In the genomic region with DNA sequence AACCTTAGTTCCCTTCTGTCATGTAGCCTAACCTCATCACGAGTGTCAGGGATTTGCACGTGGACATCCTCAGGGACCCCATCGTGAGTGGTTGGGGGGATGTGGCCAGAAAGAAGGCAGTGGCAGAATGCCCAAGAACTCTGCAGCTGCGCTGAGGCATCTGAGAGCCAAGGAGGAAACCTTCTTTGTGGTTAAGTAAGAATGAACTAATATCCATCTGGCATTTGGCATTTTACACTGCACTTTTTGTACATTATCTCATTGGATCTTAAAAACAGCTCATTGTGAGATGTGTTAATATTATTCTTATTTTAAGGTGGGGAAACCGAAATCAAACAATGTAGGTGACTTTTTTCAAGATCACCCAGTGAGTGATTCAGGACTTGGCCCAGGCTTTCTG, we compare ENCODE assay signal across 21 cellular contexts. TPM values are rescaled to one million over a fixed set of nuclear protein-coding genes. Genes with fewer than 3 reads are reported as not detected.
DNase-seq lines count a peak whose midpoint lies in the region; ATAC-seq and TF ChIP-seq lines count a peak whose summit lies in the region.
"Had no signal": no experiment of that assay in that cellular context is flagged by ENCODE, and none has a peak within 500 bp of the region (broad histone marks: within the 10 kb centered on the region; RNA-seq: fewer than 3 reads in every experiment).

No MANE protein-coding gene starts in this region.

- H3K9ac ChIP-seq in adipocyte (ENCODE audit: low read length), result no peak overlapping the region

- peaks cover 5% of the 10 kb centered on the region for H3K9me3 Mint-ChIP-seq in stimulated activated effector memory CD8-positive, alpha-beta T cell treated with anti-CD3 and anti-CD28 coated beads, Interleukin-12 subunit alpha, Interleukin-12 subunit beta, amount 100 ng/mL, for 72 hours

- H3K4me1 Mint-ChIP-seq in stimulated activated effector memory CD8-positive, alpha-beta T cell treated with anti-CD3 and anti-CD28 coated beads, Interleukin-12 subunit alpha, Interleukin-12 subunit beta, amount 100 ng/mL, for 72 hours, result no peaks in the 10 kb centered on the region
- H3K4me1 Mint-ChIP-seq: stimulated activated naive B cell treated with anti-CD40 and anti-IgM and Interleukin-4, amounts not matched to agents 10 μg/mL and 1 μg/mL and 100 μg/mL, for 72 hours had no signal

- no peak overlapping the region for H3K27ac Mint-ChIP-seq in stimulated activated effector memory CD8-positive, alpha-beta T cell treated with anti-CD3 and anti-CD28 coated beads, Interleukin-12 subunit alpha, Interleukin-12 subunit beta, amount 100 ng/mL, for 72 hours
- H3K27ac Mint-ChIP-seq: activated naive CD4-positive, alpha-beta T cell treated with anti-CD3 and anti-CD28 coated beads for 36 hours; stimulated activated naive B cell treated with anti-CD40 and anti-IgM and Interleukin-4, amounts not matched to agents 10 μg/mL and 1 μg/mL and 100 μg/mL, for 72 hours had no signal

- H3K4me1 ChIP-seq in right atrium auricular region, result peaks cover 0 to 3% of the 10 kb centered on the region in 2 donors
- peaks cover 65% of the 10 kb centered on the region for H3K4me1 ChIP-seq in adipocyte (ENCODE audit: control insufficient read depth, insufficient read depth, low read length)
- H3K4me1 ChIP-seq in thyroid gland, result no peaks in the 10 kb centered on the region
- H3K4me1 ChIP-seq: A549, pancreas had no signal

- TF ChIP-seq POLR2A in thyroid gland (IDR thresholded peaks at IDR 0.05), result no peak

- ATAC-seq in Right ventricle myocardium inferior (peak; percentile 49), HG03565 (IDR thresholded peaks at IDR 0.05; ENCODE audit: unreplicated experiment) (no peak)
- ATAC-seq in stimulated activated effector memory CD8-positive, alpha-beta T cell treated with anti-CD3 and anti-CD28 coated beads, Interleukin-12 subunit alpha, Interleukin-12 subunit beta, amount 100 ng/mL, for 72 hours, result no peak
- ATAC-seq: A549; pancreas; stimulated activated naive B cell treated with anti-CD40 and anti-IgM and Interleukin-4, amounts not matched to agents 10 μg/mL and 1 μg/mL and 100 μg/mL, for 72 hours had no signal

- H3K9me3 ChIP-seq in right atrium auricular region (no peaks in the 10 kb centered on the region), adipocyte (ENCODE audit: control insufficient read depth, low read length) (peaks cover 5% of the 10 kb centered on the region), thyroid gland (no peaks in the 10 kb centered on the region)
- H3K9me3 ChIP-seq: A549, pancreas, upper lobe of left lung had no signal

- intact Hi-C loops in Right ventricle myocardium inferior (cut with DNase I), result no loop called here
- intact Hi-C loops in thyroid gland (cut with DNase I), result no loop called here

- 69 to 75% methylated on average over 5 of the region's 5 CpGs for whole genome bisulfite sequencing in thyroid gland, 2 donors

- no peaks in the 10 kb centered on the region for H3K36me3 Mint-ChIP-seq in stimulated activated effector memory CD8-positive, alpha-beta T cell treated with anti-CD3 and anti-CD28 coated beads, Interleukin-12 subunit alpha, Interleukin-12 subunit beta, amount 100 ng/mL, for 72 hours

- H3K36me3 ChIP-seq in right atrium auricular region (no peaks in the 10 kb centered on the region), adipocyte (ENCODE audit: control insufficient read depth, insufficient read depth, low read length, severe bottlenecking) (no peaks in the 10 kb centered on the region), thyroid gland (no peaks in the 10 kb centered on the region)
- H3K36me3 ChIP-seq: pancreas, spleen, upper lobe of left lung had no signal

- TF ChIP-seq CTCF in right atrium auricular region (IDR thresholded peaks at IDR 0.05) (no peak), fibroblast of the aortic adventitia (IDR thresholded peaks at IDR 0.05; ENCODE audit: insufficient read depth, low read length) (no peak), thyroid gland (IDR thresholded peaks at IDR 0.05) (no peak)

- H3K27ac ChIP-seq in right atrium auricular region, result no peak overlapping the region
- H3K27ac ChIP-seq in skin epidermis, result peak overlapping the region in 12 of 21 experiments; percentile 15 to 69 (median 50)
- H3K27ac ChIP-seq in thyroid gland, result no peak overlapping the region
- H3K27ac ChIP-seq: A549, pancreas, spleen, upper lobe of left lung had no signal

- H3K4me3 ChIP-seq in right atrium auricular region, result no peak overlapping the region
- no peak overlapping the region for H3K4me3 ChIP-seq in adipocyte (ENCODE audit: low read length)
- no peak overlapping the region for H3K4me3 ChIP-seq in fibroblast of the aortic adventitia (ENCODE audit: low read depth, low read length)
- H3K4me3 ChIP-seq in skin epidermis, result no peak overlapping the region
- no peak overlapping the region for H3K4me3 ChIP-seq in thyroid gland (replicated peaks in 1 of 3)
- H3K4me3 ChIP-seq: A549, pancreas, spleen, upper lobe of left lung had no signal

- DNase-seq in Right ventricle myocardium inferior (ENCODE audit: missing footprints) (no peak), right atrium auricular region (ENCODE audit: low spot score) (no peak), adipocyte (ENCODE audit: low read depth) (peak; percentile 65), fibroblast of the aortic adventitia (ENCODE audit: low read depth) (peak; percentile 62), thyroid gland (no peak)
- DNase-seq in stimulated activated effector memory CD8-positive, alpha-beta T cell treated with anti-CD3 and anti-CD28 coated beads, Interleukin-12 subunit alpha, Interleukin-12 subunit beta, amount 100 ng/mL, for 72 hours (ENCODE audit: low spot score in 2 of 2), result no peak
- DNase-seq: activated CD4-positive, alpha-beta T cell treated with anti-CD3 and anti-CD28 coated beads for 1 hour; activated naive CD4-positive, alpha-beta T cell treated with anti-CD3 and anti-CD28 coated beads for 36 hours; central memory CD4-positive, alpha-beta T cell; hippocampal formation; NCI-H1092; NCI-H2227 treated with DMSO at 0.1 percent for 48 hours; pancreas; SHP77; spleen; stimulated activated naive B cell treated with anti-CD40 and anti-IgM and Interleukin-4, amounts not matched to agents 10 μg/mL and 1 μg/mL and 100 μg/mL, for 72 hours; upper lobe of left lung had no signal

- no peak overlapping the region for H3K4me3 Mint-ChIP-seq in stimulated activated effector memory CD8-positive, alpha-beta T cell treated with anti-CD3 and anti-CD28 coated beads, Interleukin-12 subunit alpha, Interleukin-12 subunit beta, amount 100 ng/mL, for 72 hours
- H3K4me3 Mint-ChIP-seq: activated naive CD4-positive, alpha-beta T cell treated with anti-CD3 and anti-CD28 coated beads for 36 hours; stimulated activated naive B cell treated with anti-CD40 and anti-IgM and Interleukin-4, amounts not matched to agents 10 μg/mL and 1 μg/mL and 100 μg/mL, for 72 hours had no signal

- H3K27me3 ChIP-seq in right atrium auricular region (no peaks in the 10 kb centered on the region), adipocyte (replicated peaks; ENCODE audit: control insufficient read depth, insufficient read depth, low read length) (no peaks in the 10 kb centered on the region), thyroid gland (no peaks in the 10 kb centered on the region)
- H3K27me3 ChIP-seq: pancreas, upper lobe of left lung had no signal

RNA-seq across cellular contexts. Expression of a gene that starts 32.6 kb away (rescaled TPM):
- total RNA-seq in Right ventricle myocardium inferior (34.5 TPM), right atrium auricular region (10 to 100 TPM; 53.3 to 73.2 TPM), fibroblast of the aortic adventitia (ENCODE audit: low replicate concordance) (0.09 TPM in 1 of 2 replicates, not detected in the other), thyroid gland (10 to 100 TPM in 3 of 4 donors, 1 to 10 TPM in 1; 7.8 to 13.5 (median 11.9) TPM)
- total RNA-seq: activated naive CD4-positive, alpha-beta T cell treated with anti-CD3 and anti-CD28 coated beads for 36 hours; T-helper 2 cell treated with Interferon-gamma antibody and Interleukin-4, amounts not matched to agents 100 ng/mL and 5 ng/mL, for 36 hours had no signal

Comparison
In these comparisons a context has a peak if more than half of its experiments do, and no peak if none do; other contexts are left out.
1. DNase-seq: peak in adipocyte (single experiment) and fibroblast of the aortic adventitia (single experiment); none in Right ventricle myocardium inferior (single experiment), right atrium auricular region (single experiment), stimulated activated effector memory CD8-positive, alpha-beta T cell treated with anti-CD3 and anti-CD28 coated beads, Interleukin-12 subunit alpha, Interleukin-12 subunit beta, amount 100 ng/mL, for 72 hours (0 of 2) and thyroid gland (0 of 2).
2. H3K27ac ChIP-seq: peak in skin epidermis (12 of 21); none in right atrium auricular region (0 of 2) and thyroid gland (0 of 3).